Comparison of ENCODE assay signal across 18 cellular contexts in genomic region chr4:105265689-105266088, GRCh38.
"Had no signal": no experiment of that assay in that cellular context is flagged by ENCODE, and none has a peak within 500 bp of the region (broad histone marks: within the 10 kb centered on the region; RNA-seq: fewer than 3 reads in every experiment).

No MANE protein-coding gene starts in this region.

- H3K4me3 Mint-ChIP-seq: dendritic cell treated with granulocyte-macrophage colony-stimulating factor and Interleukin-4, amounts not matched to agents 40 ng/mL and 50 ng/mL, for 4 days; effector memory CD8-positive, alpha-beta T cell; naive thymus-derived CD8-positive, alpha-beta T cell; stimulated activated naive B cell treated with anti-CD40 and anti-IgM and Interleukin-4, amounts not matched to agents 10 μg/mL and 1 μg/mL and 100 μg/mL, for 72 hours; type B pancreatic cell had no signal

- H3K27ac Mint-ChIP-seq: dendritic cell treated with granulocyte-macrophage colony-stimulating factor and Interleukin-4, amounts not matched to agents 40 ng/mL and 50 ng/mL, for 4 days; effector memory CD8-positive, alpha-beta T cell; naive thymus-derived CD8-positive, alpha-beta T cell; progenitor cell of endocrine pancreas; stimulated activated naive B cell treated with anti-CD40 and anti-IgM and Interleukin-4, amounts not matched to agents 10 μg/mL and 1 μg/mL and 100 μg/mL, for 72 hours; type B pancreatic cell had no signal

- ATAC-seq: effector memory CD8-positive, alpha-beta T cell; gastroesophageal sphincter; left cardiac atrium; naive thymus-derived CD8-positive, alpha-beta T cell; pancreas; right cardiac atrium; stimulated activated naive B cell treated with anti-CD40 and anti-IgM and Interleukin-4, amounts not matched to agents 10 μg/mL and 1 μg/mL and 100 μg/mL, for 72 hours had no signal

- H3K9me3 Mint-ChIP-seq: dendritic cell treated with granulocyte-macrophage colony-stimulating factor and Interleukin-4, amounts not matched to agents 40 ng/mL and 50 ng/mL, for 4 days; effector memory CD8-positive, alpha-beta T cell; stimulated activated naive B cell treated with anti-CD40 and anti-IgM and Interleukin-4, amounts not matched to agents 10 μg/mL and 1 μg/mL and 100 μg/mL, for 72 hours; type B pancreatic cell had no signal

- DNase-seq: cerebellar nuclear complex; effector memory CD8-positive, alpha-beta T cell; esophagus squamous epithelium; foreskin fibroblast; glutamatergic neuron; kidney; left cardiac atrium; naive thymus-derived CD8-positive, alpha-beta T cell; occipital lobe; pancreas; right cardiac atrium; stimulated activated CD4-positive, alpha-beta T cell treated with anti-CD3 and anti-CD28 coated beads, Interleukin-4, amount 100 ng/mL, for 24 hours; stimulated activated naive B cell treated with anti-CD40 and anti-IgM and Interleukin-4, amounts not matched to agents 10 μg/mL and 1 μg/mL and 100 μg/mL, for 72 hours; thyroid gland had no signal

- H3K27me3 Mint-ChIP-seq: dendritic cell treated with granulocyte-macrophage colony-stimulating factor and Interleukin-4, amounts not matched to agents 40 ng/mL and 50 ng/mL, for 4 days; effector memory CD8-positive, alpha-beta T cell; naive thymus-derived CD8-positive, alpha-beta T cell; progenitor cell of endocrine pancreas; stimulated activated naive B cell treated with anti-CD40 and anti-IgM and Interleukin-4, amounts not matched to agents 10 μg/mL and 1 μg/mL and 100 μg/mL, for 72 hours; type B pancreatic cell had no signal
